Comparison of ENCODE assay signal across 1 cellular context in the genomic region with DNA sequence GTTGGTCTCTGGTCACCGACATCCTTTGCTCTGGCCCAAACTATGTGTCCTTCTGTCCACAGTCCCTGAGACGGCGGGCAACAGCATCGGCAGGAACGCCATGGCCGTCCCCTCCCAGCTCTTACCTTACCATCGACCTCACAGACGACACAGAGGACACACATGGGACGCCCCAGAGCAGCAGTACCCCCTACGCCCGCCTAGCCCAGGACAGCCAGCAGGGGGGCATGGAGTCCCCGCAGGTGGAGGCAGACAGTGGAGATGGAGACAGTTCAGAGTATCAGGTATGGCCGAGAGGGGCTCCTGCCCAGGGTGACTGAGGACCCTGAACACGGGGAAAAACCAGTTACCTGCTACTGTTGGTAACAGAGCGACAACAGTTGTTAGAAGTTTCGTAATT.
TF ChIP-seq lines count a peak whose summit lies in the region.

No MANE protein-coding gene starts in this region.

TF ChIP-seq in HCT116, 20 proteins besides CTCF, POLR2A, EP300 and RAD21 (continued from another document):
- TF ChIP-seq CBX3 (IDR thresholded peaks at IDR 0.05; ENCODE audit: low read depth) (no peak), MAX (IDR thresholded peaks at IDR 0.05) (no peak), FOSL1 (IDR thresholded peaks at IDR 0.05; ENCODE audit: low read depth) (no peak)
